ENCODE assay signal across 1 cellular context in the genomic region with DNA sequence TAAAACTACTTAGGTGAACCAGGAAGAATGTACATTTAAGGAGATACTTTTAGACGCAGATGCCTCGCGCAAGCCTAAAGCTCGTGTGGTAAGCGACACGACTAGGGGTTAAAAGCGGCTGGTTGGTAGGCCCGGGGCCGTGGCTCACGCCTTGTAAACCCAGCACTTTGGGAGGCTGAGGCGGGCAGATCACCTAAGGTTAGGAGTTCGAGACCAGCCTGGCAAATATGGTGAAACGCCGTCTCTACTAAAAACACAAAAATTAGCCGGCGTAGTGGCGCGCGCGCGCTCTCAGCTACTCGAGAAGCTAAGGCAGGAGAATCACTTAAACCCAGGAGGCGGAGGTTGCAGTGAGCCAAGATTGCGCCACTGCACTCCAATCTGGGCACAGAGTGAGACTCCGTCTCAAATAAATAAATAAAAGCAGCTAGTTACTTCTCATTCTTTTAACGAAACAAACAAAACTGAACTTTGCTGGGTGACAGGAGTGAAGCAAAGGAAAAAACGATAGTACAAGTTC.
TF ChIP-seq lines count a peak whose summit lies in the region.

No MANE protein-coding gene starts in this region.

TF ChIP-seq in HCT116, 20 proteins besides CTCF, POLR2A, EP300 and RAD21 (continued from another document):
- TF ChIP-seq, protein P1, sequence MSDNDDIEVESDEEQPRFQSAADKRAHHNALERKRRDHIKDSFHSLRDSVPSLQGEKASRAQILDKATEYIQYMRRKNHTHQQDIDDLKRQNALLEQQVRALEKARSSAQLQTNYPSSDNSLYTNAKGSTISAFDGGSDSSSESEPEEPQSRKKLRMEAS (IDR thresholded peaks at IDR 0.05) = no peak
- TF ChIP-seq, protein P2, sequence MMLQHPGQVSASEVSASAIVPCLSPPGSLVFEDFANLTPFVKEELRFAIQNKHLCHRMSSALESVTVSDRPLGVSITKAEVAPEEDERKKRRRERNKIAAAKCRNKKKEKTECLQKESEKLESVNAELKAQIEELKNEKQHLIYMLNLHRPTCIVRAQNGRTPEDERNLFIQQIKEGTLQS (IDR thresholded peaks at IDR 0.05) = no peak
- TF ChIP-seq ZNF274 (IDR thresholded peaks at IDR 0.05; ENCODE audit: low read depth, low read length) (no peak), CBX3 (IDR thresholded peaks at IDR 0.05; ENCODE audit: low read depth) (no peak), YY1 (IDR thresholded peaks at IDR 0.05; ENCODE audit: extremely low read depth, insufficient replicate concordance, low read depth, low read length) (no peak)
